In genomic region chr6:52049252-52050050, GRCh38 we compare ENCODE assay signal across 9 cellular contexts. TPM values are rescaled to one million over a fixed set of nuclear protein-coding genes. Genes with fewer than 3 reads are reported as not detected.
DNase-seq lines count a peak whose midpoint lies in the region; ATAC-seq and TF ChIP-seq lines count a peak whose summit lies in the region.
"Had no signal": no experiment of that assay in that cellular context is flagged by ENCODE, and none has a peak within 500 bp of the region (broad histone marks: within the 10 kb centered on the region; RNA-seq: fewer than 3 reads in every experiment).

No MANE protein-coding gene starts in this region.

- peak in 2 of 3 donors; percentile 14 to 46 for DNase-seq in CD4-positive, CD25-positive, alpha-beta regulatory T cell
- DNase-seq in germinal center (ENCODE audit: low spot score) (peak; percentile 27), GOT3 (lab: John Stamatoyannopoulos, UW) (no peak), T-helper 17 cell (no peak)
- no peak for DNase-seq in stimulated activated naive B cell treated with anti-CD40 and anti-IgM and Interleukin-4, amounts not matched to agents 10 μg/mL and 1 μg/mL and 100 μg/mL, for 72 hours

- peak; percentile 63 for TF ChIP-seq CTCF in LNCAP (IDR thresholded peaks at IDR 0.05)
- TF ChIP-seq CTCF in SU-DHL-6 (IDR thresholded peaks at IDR 0.05; ENCODE audit: insufficient read depth, low read length, poor library complexity, severe bottlenecking) = peak; percentile 97

- no peak overlapping the region for H2AFZ ChIP-seq in SU-DHL-6 (ENCODE audit: low read depth, low read length, severe bottlenecking)

- H4K20me1 ChIP-seq in SU-DHL-6 (ENCODE audit: low read depth, low read length) = no peaks in the 10 kb centered on the region

- H3K27ac ChIP-seq in CD4-positive, CD25-positive, alpha-beta regulatory T cell (ENCODE audit: insufficient read depth, low read length, poor library complexity, severe bottlenecking) = no peak overlapping the region
- H3K27ac ChIP-seq in SU-DHL-6 (ENCODE audit: low read depth, low read length) = no peak overlapping the region

- no peaks in the 10 kb centered on the region for H3K79me2 ChIP-seq in SU-DHL-6 (ENCODE audit: insufficient read depth, low read length)

- H3K9me2 ChIP-seq in SU-DHL-6 (replicated peaks; ENCODE audit: insufficient read depth, low read length) = no peaks in the 10 kb centered on the region

- ATAC-seq in CD4-positive, CD25-positive, alpha-beta regulatory T cell (ENCODE audit: low read depth in 2 of 2) = no peak
- ATAC-seq in GM18907 (IDR thresholded peaks at IDR 0.05; ENCODE audit: unreplicated experiment) (peak; percentile 50), T-helper 17 cell (no peak)
- peak; percentile 32 to 59 for ATAC-seq in stimulated activated naive B cell treated with anti-CD40 and anti-IgM and Interleukin-4, amounts not matched to agents 10 μg/mL and 1 μg/mL and 100 μg/mL, for 72 hours (replicated peaks)

- H3K9ac ChIP-seq in SU-DHL-6 (ENCODE audit: low read length) = no peak overlapping the region

- H3K27me3 Mint-ChIP-seq in CD4-positive, CD25-positive, alpha-beta regulatory T cell = peaks cover 25% of the 10 kb centered on the region
- H3K27me3 Mint-ChIP-seq in stimulated activated naive B cell treated with anti-CD40 and anti-IgM and Interleukin-4, amounts not matched to agents 10 μg/mL and 1 μg/mL and 100 μg/mL, for 72 hours = peaks cover 0 to 3% of the 10 kb centered on the region in 2 donors
- peaks cover 61% of the 10 kb centered on the region for H3K27me3 Mint-ChIP-seq in T-helper 17 cell

- no peaks in the 10 kb centered on the region for H3K27me3 ChIP-seq in CD4-positive, CD25-positive, alpha-beta regulatory T cell (ENCODE audit: control insufficient read depth, insufficient read depth, low read length)
- no peaks in the 10 kb centered on the region for H3K27me3 ChIP-seq in SU-DHL-6 (ENCODE audit: low read length)

- H3K9me3 ChIP-seq in CD4-positive, CD25-positive, alpha-beta regulatory T cell (ENCODE audit: control insufficient read depth in 2 of 2, low read length in 2 of 2) = no peaks in the 10 kb centered on the region
- H3K9me3 ChIP-seq in SU-DHL-6 (ENCODE audit: insufficient read depth, low read length) = no peaks in the 10 kb centered on the region
- H3K9me3 ChIP-seq in T-helper 17 cell (ENCODE audit: control insufficient read depth, low read length, poor library complexity, severe bottlenecking) = no peaks in the 10 kb centered on the region

- no peak overlapping the region for H3K4me3 Mint-ChIP-seq in CD4-positive, CD25-positive, alpha-beta regulatory T cell
- no peak overlapping the region for H3K4me3 Mint-ChIP-seq in stimulated activated naive B cell treated with anti-CD40 and anti-IgM and Interleukin-4, amounts not matched to agents 10 μg/mL and 1 μg/mL and 100 μg/mL, for 72 hours
- H3K4me3 Mint-ChIP-seq in T-helper 17 cell = no peak overlapping the region
- H3K4me3 Mint-ChIP-seq: naive thymus-derived CD8-positive, alpha-beta T cell had no signal

- H3K4me2 ChIP-seq in SU-DHL-6 (ENCODE audit: low read depth, low read length, poor library complexity, severe bottlenecking) = no peak overlapping the region

- peaks cover 0 to 1% (median 0%) of the 10 kb centered on the region in 7 donors for H3K9me3 Mint-ChIP-seq in CD4-positive, CD25-positive, alpha-beta regulatory T cell
- H3K9me3 Mint-ChIP-seq in stimulated activated naive B cell treated with anti-CD40 and anti-IgM and Interleukin-4, amounts not matched to agents 10 μg/mL and 1 μg/mL and 100 μg/mL, for 72 hours = no peaks in the 10 kb centered on the region
- H3K9me3 Mint-ChIP-seq: naive thymus-derived CD8-positive, alpha-beta T cell had no signal

- H3K4me1 ChIP-seq in CD4-positive, CD25-positive, alpha-beta regulatory T cell (ENCODE audit: control insufficient read depth, insufficient read depth, low read length, poor library complexity, severe bottlenecking) = no peaks in the 10 kb centered on the region

- H3K4me3 ChIP-seq in CD4-positive, CD25-positive, alpha-beta regulatory T cell (ENCODE audit: low read depth, low read length) = no peak overlapping the region
- H3K4me3 ChIP-seq in SU-DHL-6 (ENCODE audit: insufficient read depth, low read length, poor library complexity, severe bottlenecking) = no peak overlapping the region

- no peak overlapping the region for H3K27ac Mint-ChIP-seq in CD4-positive, CD25-positive, alpha-beta regulatory T cell
- no peak overlapping the region for H3K27ac Mint-ChIP-seq in stimulated activated naive B cell treated with anti-CD40 and anti-IgM and Interleukin-4, amounts not matched to agents 10 μg/mL and 1 μg/mL and 100 μg/mL, for 72 hours
- no peak overlapping the region for H3K27ac Mint-ChIP-seq in T-helper 17 cell
- H3K27ac Mint-ChIP-seq: naive thymus-derived CD8-positive, alpha-beta T cell had no signal

- no peaks in the 10 kb centered on the region for H3K36me3 Mint-ChIP-seq in CD4-positive, CD25-positive, alpha-beta regulatory T cell
- H3K36me3 Mint-ChIP-seq in stimulated activated naive B cell treated with anti-CD40 and anti-IgM and Interleukin-4, amounts not matched to agents 10 μg/mL and 1 μg/mL and 100 μg/mL, for 72 hours = no peaks in the 10 kb centered on the region
- H3K36me3 Mint-ChIP-seq in T-helper 17 cell (ENCODE audit: low read depth) = no peaks in the 10 kb centered on the region
- H3K36me3 Mint-ChIP-seq: naive thymus-derived CD8-positive, alpha-beta T cell had no signal

- H3K36me3 ChIP-seq in CD4-positive, CD25-positive, alpha-beta regulatory T cell (ENCODE audit: control insufficient read depth, insufficient read depth, low read length) = no peaks in the 10 kb centered on the region
- no peaks in the 10 kb centered on the region for H3K36me3 ChIP-seq in SU-DHL-6 (ENCODE audit: low read length)

- H3F3A ChIP-seq in SU-DHL-6 (ENCODE audit: insufficient read depth) = no peaks in the 10 kb centered on the region

- no peaks in the 10 kb centered on the region for H3K4me1 Mint-ChIP-seq in CD4-positive, CD25-positive, alpha-beta regulatory T cell
- H3K4me1 Mint-ChIP-seq in stimulated activated naive B cell treated with anti-CD40 and anti-IgM and Interleukin-4, amounts not matched to agents 10 μg/mL and 1 μg/mL and 100 μg/mL, for 72 hours = peaks cover 0 to 10% of the 10 kb centered on the region in 2 donors
- H3K4me1 Mint-ChIP-seq in T-helper 17 cell = no peaks in the 10 kb centered on the region

RNA-seq across cellular contexts. Expression of gene PKHD1, which starts 38.0 kb away (rescaled TPM):
- 0.02 TPM for total RNA-seq in CD4-positive, CD25-positive, alpha-beta regulatory T cell
- not detected for polyA plus RNA-seq in CD4-positive, CD25-positive, alpha-beta regulatory T cell
- total RNA-seq in T-helper 17 cell = under 1 TPM in 1 of 2 donors, not detected in 1; 0.02 TPM
- total RNA-seq: naive thymus-derived CD8-positive, alpha-beta T cell had no signal
- polyA plus RNA-seq: naive thymus-derived CD8-positive, alpha-beta T cell had no signal

Comparison
In these comparisons a context has a peak if more than half of its experiments do, and no peak if none do; other contexts are left out.
1. ATAC-seq: peak in GM18907 (single experiment) and stimulated activated naive B cell treated with anti-CD40 and anti-IgM and Interleukin-4, amounts not matched to agents 10 μg/mL and 1 μg/mL and 100 μg/mL, for 72 hours (2 of 2); none in CD4-positive, CD25-positive, alpha-beta regulatory T cell (0 of 2) and T-helper 17 cell (single experiment).
2. DNase-seq: peak in CD4-positive, CD25-positive, alpha-beta regulatory T cell (2 of 3) and germinal center (single experiment); none in stimulated activated naive B cell treated with anti-CD40 and anti-IgM and Interleukin-4, amounts not matched to agents 10 μg/mL and 1 μg/mL and 100 μg/mL, for 72 hours (single experiment), GOT3 (single experiment) and T-helper 17 cell (0 of 3).